23 cellular contexts compared by ENCODE assay signal in the genomic region with DNA sequence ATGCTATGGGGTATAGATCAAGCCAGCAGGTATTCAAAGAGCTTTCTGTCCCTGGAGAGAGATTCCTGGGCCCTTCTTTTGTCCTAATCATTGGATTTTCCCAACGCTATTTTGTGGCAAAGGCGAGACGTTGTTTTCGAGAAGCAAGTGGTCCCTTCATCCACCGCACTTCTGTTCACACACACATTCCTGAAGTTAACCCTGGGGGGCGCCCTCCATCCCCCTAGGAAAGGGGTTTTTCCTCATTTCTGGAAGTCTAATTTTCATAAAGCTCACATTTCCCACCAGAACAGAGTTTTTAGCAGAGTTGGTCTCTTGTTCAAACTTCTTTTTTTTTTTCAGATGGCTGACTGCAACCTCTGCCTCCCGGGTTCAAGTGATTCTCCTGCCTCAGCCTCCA. TPM values are rescaled to one million over a fixed set of nuclear protein-coding genes. Genes with fewer than 3 reads are reported as not detected.
A peak's percentile ranks its signal among the peaks of the same experiment; 100 is the strongest.
DNase-seq lines count a peak whose midpoint lies in the region; ATAC-seq and TF ChIP-seq lines count a peak whose summit lies in the region.
"Had no signal": no experiment of that assay in that cellular context is flagged by ENCODE, and none has a peak within 500 bp of the region (broad histone marks: within the 10 kb centered on the region; RNA-seq: fewer than 3 reads in every experiment).

No MANE protein-coding gene starts in this region.

- no peaks in the 10 kb centered on the region for H3K27me3 Mint-ChIP-seq in activated naive CD4-positive, alpha-beta T cell treated with anti-CD3 and anti-CD28 coated beads for 36 hours (ENCODE audit: low read depth)
- no peaks in the 10 kb centered on the region for H3K27me3 Mint-ChIP-seq in neural crest cell (ENCODE audit: low read depth)

- H3K4me3 Mint-ChIP-seq in activated naive CD4-positive, alpha-beta T cell treated with anti-CD3 and anti-CD28 coated beads for 36 hours: no peak overlapping the region
- no peak overlapping the region for H3K4me3 Mint-ChIP-seq in neural crest cell
- H3K4me3 Mint-ChIP-seq: CD8-positive, alpha-beta memory T cell; HFFc6 had no signal

- H3K27ac Mint-ChIP-seq in activated naive CD4-positive, alpha-beta T cell treated with anti-CD3 and anti-CD28 coated beads for 36 hours: no peak overlapping the region
- no peak overlapping the region for H3K27ac Mint-ChIP-seq in activated naive CD4-positive, alpha-beta T cell treated with anti-CD3 and anti-CD28 coated beads, Interleukin-2, amount 50 U/mL, for 72 hours
- H3K27ac Mint-ChIP-seq in neural crest cell (ENCODE audit: unreplicated experiment): peak overlapping the region; percentile 50
- H3K27ac Mint-ChIP-seq: HFFc6 had no signal

- H3K27me3 ChIP-seq in adrenal gland (no peaks in the 10 kb centered on the region), spleen (replicated peaks in 1 of 7) (no peaks in the 10 kb centered on the region)
- H3K27me3 ChIP-seq: BLaER1 treated with 17β-estradiol and CSF1 and Interleukin-3, amounts not matched to agents 10 nM and 100 nM; MG63 had no signal

- no peaks in the 10 kb centered on the region for H3K36me3 ChIP-seq in adrenal gland (replicated peaks in 1 of 2)
- H3K36me3 ChIP-seq in spleen: peaks cover 0 to 74% (median 2%) of the 10 kb centered on the region in 6 donors
- H3K36me3 ChIP-seq: BLaER1 treated with 17β-estradiol and CSF1 and Interleukin-3, amounts not matched to agents 10 nM and 100 nM; MG63 had no signal

- intact Hi-C loops in activated naive CD4-positive, alpha-beta T cell treated with anti-CD3 and anti-CD28 coated beads for 36 hours (cut with micrococcal nuclease): no loop called here
- intact Hi-C loops in adrenal gland (cut with DNase I): no loop called here
- intact Hi-C loops in spleen (cut with DNase I; ENCODE audit: low total_unique reads): no loop called here

- no peak for TF ChIP-seq CTCF in adrenal gland (IDR thresholded peaks at IDR 0.05)
- no peak for TF ChIP-seq CTCF in neural crest cell (conservative IDR thresholded peaks at IDR 0.05)
- no peak for TF ChIP-seq CTCF in spleen (IDR thresholded peaks at IDR 0.05 in 8 of 11, conservative IDR thresholded peaks at IDR 0.05 in 3 of 11)

- no peaks in the 10 kb centered on the region for H3K36me3 Mint-ChIP-seq in activated naive CD4-positive, alpha-beta T cell treated with anti-CD3 and anti-CD28 coated beads for 36 hours (ENCODE audit: low read depth)
- no peaks in the 10 kb centered on the region for H3K36me3 Mint-ChIP-seq in activated naive CD4-positive, alpha-beta T cell treated with anti-CD3 and anti-CD28 coated beads, Interleukin-2, amount 50 U/mL, for 72 hours
- no peaks in the 10 kb centered on the region for H3K36me3 Mint-ChIP-seq in neural crest cell (ENCODE audit: low read depth)
- H3K36me3 Mint-ChIP-seq: CD8-positive, alpha-beta memory T cell had no signal

- no peak for ATAC-seq in activated naive CD4-positive, alpha-beta T cell treated with anti-CD3 and anti-CD28 coated beads, Interleukin-2, amount 50 U/mL, for 72 hours
- no peak for ATAC-seq in HG03342 (IDR thresholded peaks at IDR 0.05; ENCODE audit: unreplicated experiment)

- H3K4me1 ChIP-seq in adrenal gland (replicated peaks in 1 of 2) (no peaks in the 10 kb centered on the region), spleen (peaks cover 0 to 6% (median 4%) of the 10 kb centered on the region in 6 donors)

- H3K4me1 Mint-ChIP-seq in activated naive CD4-positive, alpha-beta T cell treated with anti-CD3 and anti-CD28 coated beads for 36 hours (ENCODE audit: low read depth): no peaks in the 10 kb centered on the region
- H3K4me1 Mint-ChIP-seq in neural crest cell: no peaks in the 10 kb centered on the region
- H3K4me1 Mint-ChIP-seq: CD8-positive, alpha-beta memory T cell had no signal

- no peak for TF ChIP-seq POLR2A in adrenal gland (IDR thresholded peaks at IDR 0.05)
- TF ChIP-seq POLR2A in spleen (IDR thresholded peaks at IDR 0.05): no peak

- H3K9me3 ChIP-seq in adrenal gland (replicated peaks in 1 of 3) (no peaks in the 10 kb centered on the region), spleen (no peaks in the 10 kb centered on the region)
- H3K9me3 ChIP-seq: BLaER1 treated with 17β-estradiol and CSF1 and Interleukin-3, amounts not matched to agents 10 nM and 100 nM; MG63 had no signal

- CTCF ChIA-PET in activated naive CD4-positive, alpha-beta T cell treated with anti-CD3 and anti-CD28 coated beads for 36 hours (lab: Charles Lee): interaction anchor here (0.7 to 0.9 kb wide), 2 partner anchors 120 to 550 kb away, joined by 4 to 6 read pairs; no protein-coding TSS in a partner anchor

- H3K27ac ChIP-seq in adrenal gland: no peak overlapping the region
- H3K27ac ChIP-seq in spleen: no peak overlapping the region
- H3K27ac ChIP-seq: BLaER1 treated with 17β-estradiol and CSF1 and Interleukin-3, amounts not matched to agents 10 nM and 100 nM had no signal

- 87 to 91% (median 90%) methylated on average over 7 of the region's 7 CpGs for WGBS in adrenal gland, 4 donors
- WGBS in spleen, 5 donors: 88 to 94% (median 89%) methylated on average over 7 of the region's 7 CpGs

- DNase-seq in activated naive CD4-positive, alpha-beta T cell treated with anti-CD3 and anti-CD28 coated beads for 36 hours: peak; percentile 1
- DNase-seq in activated naive CD4-positive, alpha-beta T cell treated with anti-CD3 and anti-CD28 coated beads, Interleukin-2, amount 50 U/mL, for 72 hours (ENCODE audit: low spot score in 2 of 2): no peak
- peak in 4 of 7 donors; percentile 3 to 14 (median 7) for DNase-seq in adrenal gland
- no peak for DNase-seq in neural crest cell (ENCODE audit: low read depth, low spot score)
- peak; percentile 14 for DNase-seq in spleen
- DNase-seq in KG1 (lab: John Stamatoyannopoulos, UW): no peak
- no peak for DNase-seq in stimulated activated naive CD4-positive, alpha-beta T cell (lab: John Stamatoyannopoulos, UW)
- DNase-seq: DMS79 treated with DMSO at 0.1 percent for 48 hours, GOT3, HFFc6, Karpas-422, MG63, NCI-H1092, NCI-H1694, NCI-H2107, NCI-H2227 treated with DMSO at 0.1 percent for 48 hours, NCI-H524, SHP77 treated with DMSO at 0.1 percent for 48 hours had no signal

- H3K9me3 Mint-ChIP-seq in activated naive CD4-positive, alpha-beta T cell treated with anti-CD3 and anti-CD28 coated beads for 36 hours: no peaks in the 10 kb centered on the region
- no peaks in the 10 kb centered on the region for H3K9me3 Mint-ChIP-seq in activated naive CD4-positive, alpha-beta T cell treated with anti-CD3 and anti-CD28 coated beads, Interleukin-2, amount 50 U/mL, for 72 hours
- H3K9me3 Mint-ChIP-seq in neural crest cell: no peaks in the 10 kb centered on the region
- H3K9me3 Mint-ChIP-seq: CD8-positive, alpha-beta memory T cell; HFFc6 had no signal

- H3K4me3 ChIP-seq in adrenal gland (no peak overlapping the region), spleen (no peak overlapping the region)
- H3K4me3 ChIP-seq: BLaER1 treated with 17β-estradiol and CSF1 and Interleukin-3, amounts not matched to agents 10 nM and 100 nM; MG63 had no signal

RNA-seq across cellular contexts. Expression of a gene that starts 11.9 kb away (rescaled TPM):
- total RNA-seq in activated naive CD4-positive, alpha-beta T cell treated with anti-CD3 and anti-CD28 coated beads for 36 hours: not detected
- not detected for total RNA-seq in activated naive CD4-positive, alpha-beta T cell treated with anti-CD3 and anti-CD28 coated beads, Interleukin-2, amount 50 U/mL, for 72 hours
- total RNA-seq in adrenal gland: not detected
- polyA plus RNA-seq in adrenal gland: not detected
- total RNA-seq in neural crest cell: not detected in 2 replicates
- total RNA-seq in spleen: not detected
- polyA plus RNA-seq in spleen: not detected
- total RNA-seq: A172; CD8-positive, alpha-beta memory T cell; G401; HFFc6 had no signal
- polyA plus RNA-seq: CD8-positive, alpha-beta memory T cell had no signal

RNA-seq across cellular contexts. Expression of a gene that starts 32.2 kb away (rescaled TPM):
- total RNA-seq in activated naive CD4-positive, alpha-beta T cell treated with anti-CD3 and anti-CD28 coated beads for 36 hours: under 1 TPM in 1 of 2 experiments, not detected in 1; 0.14 TPM
- under 1 TPM in 1 of 2 donors, not detected in 1; 0.64 TPM for total RNA-seq in activated naive CD4-positive, alpha-beta T cell treated with anti-CD3 and anti-CD28 coated beads, Interleukin-2, amount 50 U/mL, for 72 hours
- total RNA-seq in adrenal gland (10 to 100 TPM in 1 of 8 donors, 1 to 10 TPM in 7; 2.6 to 15.7 (median 6.6) TPM), neural crest cell (0.91 and 1.0 TPM in 2 replicates), spleen (10 to 100 TPM in 3 of 7 donors, 1 to 10 TPM in 4; 3.0 to 17.0 (median 7.5) TPM)
- polyA plus RNA-seq in adrenal gland (10 to 100 TPM in 1 of 3 donors, 1 to 10 TPM in 2; 5.3 to 11.3 (median 5.8) TPM), spleen (1 to 10 TPM in 2 of 3 donors, under 1 TPM in 1; 0.91 to 3.1 (median 1.1) TPM)
- total RNA-seq: G401, HFFc6 had no signal
- polyA plus RNA-seq: CD8-positive, alpha-beta memory T cell had no signal

Comparison
In these comparisons a context has a peak if more than half of its experiments do, and no peak if none do; other contexts are left out.
1. DNase-seq: peak in activated naive CD4-positive, alpha-beta T cell treated with anti-CD3 and anti-CD28 coated beads for 36 hours (single experiment), adrenal gland (4 of 7) and spleen (single experiment); none in activated naive CD4-positive, alpha-beta T cell treated with anti-CD3 and anti-CD28 coated beads, Interleukin-2, amount 50 U/mL, for 72 hours (0 of 2), neural crest cell (single experiment), KG1 (single experiment) and stimulated activated naive CD4-positive, alpha-beta T cell (0 of 6).